In the genomic region with DNA sequence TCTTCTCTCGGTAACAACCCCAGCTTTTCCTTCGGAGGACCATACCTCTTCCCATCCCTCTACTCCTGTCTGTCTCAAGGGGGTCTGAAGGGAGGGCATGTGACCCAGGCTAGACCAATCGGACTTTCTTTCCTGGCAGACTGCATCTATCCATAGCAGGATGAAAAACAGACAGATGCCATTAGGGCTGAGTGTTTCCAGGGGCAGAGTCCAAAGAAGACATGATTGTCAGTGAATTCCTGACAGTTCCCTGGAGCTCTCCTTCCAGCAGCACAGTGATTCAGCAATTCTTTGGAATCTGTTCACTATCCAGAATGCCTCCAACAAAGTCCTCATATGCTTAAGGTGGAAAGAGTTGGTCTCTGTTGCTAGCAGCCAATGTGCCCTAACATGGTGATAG, we compare ENCODE assay signal across 18 cellular contexts.
DNase-seq lines count a peak whose midpoint lies in the region; ATAC-seq, FAIRE-seq and TF ChIP-seq lines count a peak whose summit lies in the region.
"Had no signal": no experiment of that assay in that cellular context is flagged by ENCODE, and none has a peak within 500 bp of the region (broad histone marks: within the 10 kb centered on the region; RNA-seq: fewer than 3 reads in every experiment).

No MANE protein-coding gene starts in this region.

- H3K27me3 Mint-ChIP-seq in chondrocyte (ENCODE audit: low read depth) (no peaks in the 10 kb centered on the region), type B pancreatic cell (no peaks in the 10 kb centered on the region)

- H3K79me2 ChIP-seq in HepG2 (ENCODE audit: insufficient read depth, low read length): no peaks in the 10 kb centered on the region

- no peaks in the 10 kb centered on the region for H3K36me3 ChIP-seq in HepG2 (replicated peaks in 1 of 2; ENCODE audit: control insufficient read depth in 1 of 2, insufficient read depth in 2 of 2, low read length in 2 of 2)

- peaks cover 0 to 4% of the 10 kb centered on the region in 2 experiments; a peak in 1 of 5 replicates for H3K27me3 ChIP-seq in HepG2 (ENCODE audit: control insufficient read depth in 1 of 2, insufficient read depth in 2 of 2, low read length in 2 of 2)
- H3K27me3 ChIP-seq: body of pancreas had no signal

- POLR2A ChIA-PET in HepG2 (lab: Yijun Ruan, JAX): no interaction called here

- no TSS peak for BruUV-seq in HepG2 (replicated peaks; lab: Mats Ljungman, UMichigan)

- in situ Hi-C loops in HepG2 (cut with HindIII; ENCODE audit: extremely low pct_ligation_motif_present, low pct_unique_long_range_greater_than_20kb): no loop called here

- DNase-seq in NCI-H146 (lab: John Stamatoyannopoulos, UW) (peak; percentile 10), NCI-H146 treated with DMSO at 0.1 percent for 48 hours (lab: John Stamatoyannopoulos, UW; ENCODE audit: unreplicated experiment) (no peak), chondrocyte (ENCODE audit: low spot score) (no peak), HepG2 (ENCODE audit: low spot score) (peak; percentile 40), type B pancreatic cell (ENCODE audit: extremely low spot score, unreplicated experiment) (no peak), SIG-M5 treated with dmso at 0.1 percent for 504 hours (lab: John Stamatoyannopoulos, UW; ENCODE audit: unreplicated experiment) (no peak)
- DNase-seq: activated CD4-positive, CD25-positive, alpha-beta regulatory T cell treated with anti-CD3 and anti-CD28 coated beads, Interleukin-2, amount 50 U/mL, for 72 hours; body of pancreas; midbrain; NCI-H1436 treated with DMSO at 0.1 percent for 48 hours; NCI-H510A; OCI-M1; stimulated activated CD4-positive, alpha-beta T cell treated with anti-CD3 and anti-CD28 coated beads, Interleukin-15, amount 100 ng/mL, for 24 hours; T-cell had no signal

- TF ChIP-seq EP300 in HepG2 (IDR thresholded peaks at IDR 0.05; ENCODE audit: low read depth in 2 of 2, low read length in 2 of 2) (no peak), HepG2 (CRISPR knock-in tag; IDR thresholded peaks at IDR 0.05; ENCODE audit: borderline replicate concordance) (no peak)

- no peak for FAIRE-seq in HepG2 (lab: Jason Lieb, UNC)
- FAIRE-seq: frontal cortex, G401.6 had no signal

- intact Hi-C loops in HepG2 (cut with micrococcal nuclease; ENCODE audit: unreplicated experiment): no loop called here

- peaks cover 12% of the 10 kb centered on the region for H3K4me1 ChIP-seq in HepG2 (ENCODE audit: insufficient read depth, low read length)
- H3K4me1 ChIP-seq: body of pancreas had no signal

- TF ChIP-seq RAD21 in HepG2 (CRISPR knock-in tag; IDR thresholded peaks at IDR 0.05): no peak

- no peak for TF ChIP-seq POLR2A in HepG2 (IDR thresholded peaks at IDR 0.05; ENCODE audit: insufficient read depth in 1 of 2, low read depth in 2 of 2, low read length in 2 of 2)

- TF ChIP-seq CTCF in chondrocyte (IDR thresholded peaks at IDR 0.05): no peak
- TF ChIP-seq CTCF in HepG2 (CRISPR knock-in tag; IDR thresholded peaks at IDR 0.05): no peak
- no peak for TF ChIP-seq CTCF in type B pancreatic cell (conservative IDR thresholded peaks at IDR 0.05)

- H3K36me3 Mint-ChIP-seq in chondrocyte (ENCODE audit: low read depth) (peaks cover 3% of the 10 kb centered on the region), type B pancreatic cell (no peaks in the 10 kb centered on the region)
- H3K36me3 Mint-ChIP-seq: T-cell had no signal

- H3K4me3 ChIP-seq in HepG2 (replicated peaks in 1 of 3; ENCODE audit: insufficient read depth in 1 of 3, low read depth in 2 of 3, low read length in 3 of 3): no peak overlapping the region
- H3K4me3 ChIP-seq: body of pancreas had no signal

- ATAC-seq in HepG2: peak; percentile 90
- no peak for ATAC-seq in HG03139 (IDR thresholded peaks at IDR 0.05; ENCODE audit: unreplicated experiment)
- ATAC-seq in HG02852 (IDR thresholded peaks at IDR 0.05; ENCODE audit: unreplicated experiment): no peak
- ATAC-seq: body of pancreas, T-cell had no signal

- H3K27ac ChIP-seq in HepG2 (ENCODE audit: extremely low read length, insufficient read depth, low read length): no peak overlapping the region
- H3K27ac ChIP-seq: body of pancreas had no signal

- H3K27ac Mint-ChIP-seq in chondrocyte (ENCODE audit: unreplicated experiment): peak overlapping the region; percentile 88
- H3K27ac Mint-ChIP-seq in type B pancreatic cell: peak overlapping the region; percentile 33
- H3K27ac Mint-ChIP-seq: T-cell had no signal

- H3K4me3 Mint-ChIP-seq in chondrocyte (ENCODE audit: unreplicated experiment): no peak overlapping the region
- H3K4me3 Mint-ChIP-seq in type B pancreatic cell: no peak overlapping the region
- H3K4me3 Mint-ChIP-seq: T-cell had no signal

- H4K20me1 ChIP-seq in HepG2 (ENCODE audit: insufficient read depth, low read length): no peaks in the 10 kb centered on the region

- H3K9me3 ChIP-seq in HepG2 (ENCODE audit: low read length): no peaks in the 10 kb centered on the region
- H3K9me3 ChIP-seq: body of pancreas had no signal

- H3K9ac ChIP-seq in HepG2 (ENCODE audit: insufficient read depth, low read depth, low read length): no peak overlapping the region

- H3K4me1 Mint-ChIP-seq in chondrocyte (ENCODE audit: low read depth) (peaks cover 12% of the 10 kb centered on the region), type B pancreatic cell (ENCODE audit: unreplicated experiment) (peaks cover 6% of the 10 kb centered on the region)
- H3K4me1 Mint-ChIP-seq: T-cell had no signal

- no peak overlapping the region for H2AFZ ChIP-seq in HepG2 (ENCODE audit: low read length)

- H3K9me3 Mint-ChIP-seq in chondrocyte (ENCODE audit: low read depth) (peaks cover 7% of the 10 kb centered on the region), type B pancreatic cell (peaks cover 17% of the 10 kb centered on the region)

- 34% methylated on average over 3 of the region's 3 CpGs for WGBS in HepG2 (ENCODE audit: low lambda C conversion rate)

- CTCF ChIA-PET in HepG2 (lab: Yijun Ruan, JAX; ENCODE audit: low intra/inter-chr PET ratio, low total read pairs): no interaction called here

- H3K4me2 ChIP-seq in HepG2 (ENCODE audit: low read depth, low read length): no peak overlapping the region

TF ChIP-seq in HepG2, 621 proteins besides CTCF, POLR2A, EP300 and RAD21 (continues in another document):
- TF ChIP-seq ZNF670 (CRISPR knock-in tag; IDR thresholded peaks at IDR 0.05; ENCODE audit: borderline replicate concordance) (no peak), CENPX (CRISPR knock-in tag; IDR thresholded peaks at IDR 0.05) (no peak), SMC3 (IDR thresholded peaks at IDR 0.05; ENCODE audit: low read length) (no peak), MAFF (IDR thresholded peaks at IDR 0.05; ENCODE audit: low read depth, low read length) (peak; percentile 54), U2AF1 (optimal IDR thresholded peaks at IDR 0.05; ENCODE audit: low read depth, low read length) (no peak)
- TF ChIP-seq, protein P1, sequence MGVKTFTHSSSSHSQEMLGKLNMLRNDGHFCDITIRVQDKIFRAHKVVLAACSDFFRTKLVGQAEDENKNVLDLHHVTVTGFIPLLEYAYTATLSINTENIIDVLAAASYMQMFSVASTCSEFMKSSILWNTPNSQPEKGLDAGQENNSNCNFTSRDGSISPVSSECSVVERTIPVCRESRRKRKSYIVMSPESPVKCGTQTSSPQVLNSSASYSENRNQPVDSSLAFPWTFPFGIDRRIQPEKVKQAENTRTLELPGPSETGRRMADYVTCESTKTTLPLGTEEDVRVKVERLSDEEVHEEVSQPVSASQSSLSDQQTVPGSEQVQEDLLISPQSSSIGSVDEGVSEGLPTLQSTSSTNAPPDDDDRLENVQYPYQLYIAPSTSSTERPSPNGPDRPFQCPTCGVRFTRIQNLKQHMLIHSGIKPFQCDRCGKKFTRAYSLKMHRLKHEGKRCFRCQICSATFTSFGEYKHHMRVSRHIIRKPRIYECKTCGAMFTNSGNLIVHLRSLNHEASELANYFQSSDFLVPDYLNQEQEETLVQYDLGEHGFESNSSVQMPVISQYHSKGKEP (CRISPR knock-in tag; IDR thresholded peaks at IDR 0.05): no peak

Comparison
In these comparisons a context has a peak if more than half of its experiments do, and no peak if none do; other contexts are left out.
1. DNase-seq: peak in NCI-H146 (single experiment) and HepG2 (single experiment); none in NCI-H146 treated with DMSO at 0.1 percent for 48 hours (single experiment), chondrocyte (single experiment), type B pancreatic cell (single experiment) and SIG-M5 treated with dmso at 0.1 percent for 504 hours (single experiment).